In the genomic region with DNA sequence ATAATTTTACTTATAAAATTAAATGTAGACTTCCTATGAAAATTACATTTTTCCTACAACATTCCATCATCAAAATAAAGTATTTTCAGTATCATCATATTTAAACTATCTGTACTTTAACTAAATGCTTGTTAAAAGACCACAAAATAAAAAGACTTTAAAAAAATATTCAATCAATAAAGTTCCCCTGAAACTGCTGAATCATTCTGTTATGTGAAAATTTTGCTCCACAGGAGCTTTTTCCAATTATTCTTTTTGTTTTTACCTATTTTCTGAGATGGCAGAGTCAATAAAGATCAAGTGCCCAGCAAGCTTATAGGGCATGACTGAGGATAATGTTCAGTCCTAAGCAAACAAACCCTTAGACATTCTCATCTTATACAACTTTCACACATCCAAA, we compare ENCODE assay signal across 23 cellular contexts. TPM values are rescaled to one million over a fixed set of nuclear protein-coding genes. Genes with fewer than 3 reads are reported as not detected.
A peak's percentile ranks its signal among the peaks of the same experiment; 100 is the strongest.
DNase-seq lines count a peak whose midpoint lies in the region; ATAC-seq, FAIRE-seq and TF ChIP-seq lines count a peak whose summit lies in the region.
"Had no signal": no experiment of that assay in that cellular context is flagged by ENCODE, and none has a peak within 500 bp of the region (broad histone marks: within the 10 kb centered on the region; RNA-seq: fewer than 3 reads in every experiment).

No MANE protein-coding gene starts in this region.

- FAIRE-seq in HepG2 (lab: Jason Lieb, UNC) = no peak
- FAIRE-seq in islet of Langerhans (lab: Jason Lieb, UNC) = peak; percentile 76
- FAIRE-seq: GM18507 had no signal

- TF ChIP-seq RAD21 in HepG2 (CRISPR knock-in tag; IDR thresholded peaks at IDR 0.05) = no peak

- no peak overlapping the region for H3K9ac ChIP-seq in HepG2 (ENCODE audit: insufficient read depth, low read depth, low read length)

- H3K79me2 ChIP-seq in HepG2 (ENCODE audit: insufficient read depth, low read length) = no peaks in the 10 kb centered on the region
- no peaks in the 10 kb centered on the region for H3K79me2 ChIP-seq in PC-9 (ENCODE audit: low read depth)

- ATAC-seq in HepG2 (no peak), right lobe of liver (no peak), GM18867 (IDR thresholded peaks at IDR 0.05; ENCODE audit: unreplicated experiment) (no peak)

- no peaks in the 10 kb centered on the region for H3F3A ChIP-seq in PC-9 (ENCODE audit: insufficient read depth, low read depth)

- peaks cover 7% of the 10 kb centered on the region; the same call in 1 of the 2 replicates for H3K4me1 ChIP-seq in HepG2 (ENCODE audit: insufficient read depth, low read length)
- no peaks in the 10 kb centered on the region for H3K4me1 ChIP-seq in right lobe of liver
- no peaks in the 10 kb centered on the region for H3K4me1 ChIP-seq in PC-9 (replicated peaks; ENCODE audit: insufficient read depth)
- H3K4me1 ChIP-seq: BE2C had no signal

- POLR2A ChIA-PET in HepG2 (lab: Yijun Ruan, JAX) = no interaction called here
- POLR2A ChIA-PET in PC-9 (lab: Charles Lee; ENCODE audit: unreplicated experiment) = no interaction called here

- TF ChIP-seq CTCF in HepG2 (CRISPR knock-in tag; IDR thresholded peaks at IDR 0.05) (no peak), right lobe of liver (IDR thresholded peaks at IDR 0.05) (no peak), PC-9 (conservative IDR thresholded peaks at IDR 0.05) (no peak)

- H3K4me2 ChIP-seq in HepG2 (ENCODE audit: low read depth, low read length) (no peak overlapping the region), PC-9 (no peak overlapping the region)

- no peak overlapping the region for H2AFZ ChIP-seq in HepG2 (ENCODE audit: low read length)
- no peak overlapping the region for H2AFZ ChIP-seq in PC-9

- in situ Hi-C loops in HepG2 (cut with HindIII; ENCODE audit: extremely low pct_ligation_motif_present, low pct_unique_long_range_greater_than_20kb) = no loop called here

- no peak for TF ChIP-seq EP300 in HepG2 (IDR thresholded peaks at IDR 0.05; ENCODE audit: low read depth in 2 of 2, low read length in 2 of 2)
- TF ChIP-seq EP300 in HepG2 (CRISPR knock-in tag; IDR thresholded peaks at IDR 0.05; ENCODE audit: borderline replicate concordance) = no peak

- H3K27me3 ChIP-seq in HepG2 (ENCODE audit: control insufficient read depth in 1 of 2, insufficient read depth in 2 of 2, low read length in 2 of 2) (no peaks in the 10 kb centered on the region), right lobe of liver (no peaks in the 10 kb centered on the region), PC-9 (ENCODE audit: insufficient read depth, low read depth) (no peaks in the 10 kb centered on the region)
- H3K27me3 ChIP-seq: BE2C had no signal

- H3K36me3 ChIP-seq in HepG2 (replicated peaks in 1 of 2; ENCODE audit: control insufficient read depth in 1 of 2, insufficient read depth in 2 of 2, low read length in 2 of 2) = no peaks in the 10 kb centered on the region
- H3K36me3 ChIP-seq in right lobe of liver = no peaks in the 10 kb centered on the region
- no peaks in the 10 kb centered on the region for H3K36me3 ChIP-seq in PC-9 (ENCODE audit: low read depth)

- no peak overlapping the region for H3K4me3 ChIP-seq in HepG2 (replicated peaks in 1 of 3; ENCODE audit: insufficient read depth in 1 of 3, low read depth in 2 of 3, low read length in 3 of 3)
- no peak overlapping the region for H3K4me3 ChIP-seq in right lobe of liver
- no peak overlapping the region for H3K4me3 ChIP-seq in PC-9

- BruUV-seq in HepG2 (replicated peaks; lab: Mats Ljungman, UMichigan) (no TSS peak), PC-9 (replicated peaks; lab: Mats Ljungman, UMichigan) (no TSS peak)

- no peak overlapping the region for H3K27ac ChIP-seq in HepG2 (ENCODE audit: extremely low read length, insufficient read depth, low read length)
- H3K27ac ChIP-seq in right lobe of liver = no peak overlapping the region
- 0 out of 2 replicates have a peak overlapping the region, but pooled peaks have one; percentile 7 for H3K27ac ChIP-seq in PC-9

- no peak for DNase-seq in HepG2 (ENCODE audit: low spot score)
- no peak for DNase-seq in right lobe of liver
- no peak for DNase-seq in PC-9
- DNase-seq in activated CD4-positive, CD25-positive, alpha-beta regulatory T cell (lab: John Stamatoyannopoulos, UW) = no peak
- DNase-seq in HuH-7 (ENCODE audit: low spot score) = no peak
- DNase-seq: ACHN; BE2C; C1 segment of cervical spinal cord; CD4-positive, CD25-positive, alpha-beta regulatory T cell; DMS153; DND-41; EL; GDM1; GOT3; H9; Kasumi-1; KG1 had no signal

- no peaks in the 10 kb centered on the region for H4K20me1 ChIP-seq in HepG2 (ENCODE audit: insufficient read depth, low read length)
- H4K20me1 ChIP-seq in PC-9 (ENCODE audit: insufficient read depth) = no peaks in the 10 kb centered on the region

- H3K9me3 ChIP-seq in HepG2 (ENCODE audit: low read length) = no peaks in the 10 kb centered on the region
- no peaks in the 10 kb centered on the region for H3K9me3 ChIP-seq in right lobe of liver
- H3K9me3 ChIP-seq in PC-9 (ENCODE audit: insufficient read depth, low read depth) = no peaks in the 10 kb centered on the region
- H3K9me3 ChIP-seq: BE2C had no signal

- intact Hi-C loops in HepG2 (cut with micrococcal nuclease; ENCODE audit: unreplicated experiment) (no loop called here), right lobe of liver (cut with DNase I) (no loop called here), PC-9 (cut with micrococcal nuclease; ENCODE audit: unreplicated experiment) (no loop called here)

- H3K9me2 ChIP-seq in PC-9 (ENCODE audit: insufficient read depth) = no peaks in the 10 kb centered on the region

- TF ChIP-seq POLR2A in HepG2 (IDR thresholded peaks at IDR 0.05; ENCODE audit: insufficient read depth in 1 of 2, low read depth in 2 of 2, low read length in 2 of 2) = no peak
- TF ChIP-seq POLR2A in right lobe of liver (IDR thresholded peaks at IDR 0.05) = no peak

- CTCF ChIA-PET in HepG2 (lab: Yijun Ruan, JAX; ENCODE audit: low intra/inter-chr PET ratio, low total read pairs) = no interaction called here
- CTCF ChIA-PET in PC-9 (lab: Charles Lee) = no interaction called here

TF ChIP-seq in HepG2, 621 proteins besides CTCF, POLR2A, EP300 and RAD21 (continues in another document):
- TF ChIP-seq FOXA3 (CRISPR knock-in tag; IDR thresholded peaks at IDR 0.05) (no peak), NFE2L2 (IDR thresholded peaks at IDR 0.05; ENCODE audit: low read length) (peak; percentile 55), ZNF547 (CRISPR knock-in tag; IDR thresholded peaks at IDR 0.05) (no peak), RFX3 (CRISPR knock-in tag; IDR thresholded peaks at IDR 0.05) (no peak), MED13 (CRISPR knock-in tag; IDR thresholded peaks at IDR 0.05) (no peak)

RNA-seq across cellular contexts. Expression of gene ALKBH8, which starts 27.3 kb away (rescaled TPM):
- 9.1 and 15.3 TPM in 2 replicates for total RNA-seq in HepG2 (2016; rRNA removed; fragmentation: Illumina TruSeq; extraction: Trizol)
- total RNA-seq in HepG2 (2016; cell fraction: cytosol; rRNA removed; fragmentation: Illumina TruSeq; extraction: Trizol; ENCODE audit: low read depth) = 0.81 and 0.88 TPM in 2 replicates
- total RNA-seq in HepG2 (2016; cell fraction: insoluble cytoplasmic fraction; rRNA removed; fragmentation: Illumina TruSeq; extraction: Trizol) = 9.3 and 13.9 TPM in 2 replicates
- 3.3 and 3.7 TPM in 2 replicates for total RNA-seq in HepG2 (2016; cell fraction: membrane; rRNA removed; fragmentation: Illumina TruSeq; extraction: Trizol)
- 10.3 and 11.6 TPM in 2 replicates for total RNA-seq in HepG2 (2016; cell fraction: nucleus; rRNA removed; fragmentation: Illumina TruSeq; extraction: Trizol)
- 1.9 and 2.4 TPM in 2 replicates for polyA plus RNA-seq in HepG2 (2011; rRNA removed)
- polyA plus RNA-seq in HepG2 (2011; cell fraction: cytosol; rRNA removed) = 0.97 and 1.9 TPM in 2 replicates
- polyA plus RNA-seq in HepG2 (2011; cell fraction: nucleus; rRNA removed) = 1.4 and 1.7 TPM in 2 replicates
- polyA plus RNA-seq in HepG2 (2012) = 3.4 and 4.2 TPM in 2 replicates
- 0.20 and 0.32 TPM in 2 replicates for polyA plus RNA-seq in HepG2 (2016; cell fraction: cytosol; fragmentation: Illumina TruSeq; extraction: Trizol; ENCODE audit: low read depth)
- 9.2 and 10.7 TPM in 2 replicates for polyA plus RNA-seq in HepG2 (2016; cell fraction: insoluble cytoplasmic fraction; fragmentation: Illumina TruSeq; extraction: Trizol; ENCODE audit: low read depth)
- polyA plus RNA-seq in HepG2 (2016; cell fraction: membrane; fragmentation: Illumina TruSeq; extraction: Trizol; ENCODE audit: low read depth) = 1.5 TPM in 2 replicates
- polyA plus RNA-seq in HepG2 (2016; cell fraction: nucleus; fragmentation: Illumina TruSeq; extraction: Trizol; ENCODE audit: insufficient read depth, low read depth) = 6.6 and 9.3 TPM in 2 replicates
- 1.7 and 3.2 TPM in 2 replicates for polyA minus RNA-seq in HepG2 (2011; rRNA and poly(A)+ RNA removed; ENCODE audit: low replicate concordance)
- polyA minus RNA-seq in HepG2 (2011; cell fraction: cytosol; rRNA and poly(A)+ RNA removed) = 2.7 and 4.3 TPM in 2 replicates
- 12.0 and 17.3 TPM in 2 replicates for polyA minus RNA-seq in HepG2 (2011; cell fraction: nucleus; rRNA and poly(A)+ RNA removed)
- 1 to 10 TPM; 2.5 to 4.3 (median 3.1) TPM for total RNA-seq in right lobe of liver
- 4.2 and 4.4 TPM in 2 replicates for total RNA-seq in PC-9 (2021)

RNA-seq across cellular contexts. Expression of gene ELMOD1, which starts 52.7 kb away (rescaled TPM):
- total RNA-seq in HepG2 (2016; rRNA removed; fragmentation: Illumina TruSeq; extraction: Trizol) (not detected in 2 replicates), right lobe of liver (1 to 10 TPM in 1 of 6 experiments, under 1 TPM in 4, not detected in 1; 0.25 to 1.7 (median 0.42) TPM), PC-9 (2021) (not detected in 2 replicates)
- not detected in 2 replicates for total RNA-seq in HepG2 (2016; cell fraction: cytosol; rRNA removed; fragmentation: Illumina TruSeq; extraction: Trizol; ENCODE audit: low read depth)
- total RNA-seq in HepG2 (2016; cell fraction: insoluble cytoplasmic fraction; rRNA removed; fragmentation: Illumina TruSeq; extraction: Trizol) = not detected in 2 replicates
- 0.06 TPM in 1 of 2 replicates, not detected in the other for total RNA-seq in HepG2 (2016; cell fraction: membrane; rRNA removed; fragmentation: Illumina TruSeq; extraction: Trizol)
- not detected in 2 replicates for total RNA-seq in HepG2 (2016; cell fraction: nucleus; rRNA removed; fragmentation: Illumina TruSeq; extraction: Trizol)
- polyA plus RNA-seq in HepG2 (2011; rRNA removed) = 0.05 TPM in 1 of 2 replicates, not detected in the other
- 0.03 and 0.04 TPM in 2 replicates for polyA plus RNA-seq in HepG2 (2011; cell fraction: cytosol; rRNA removed)
- polyA plus RNA-seq in HepG2 (2011; cell fraction: nucleus; rRNA removed) = not detected in 2 replicates
- not detected in 2 replicates for polyA plus RNA-seq in HepG2 (2012)
- 0.05 TPM in 1 of 2 replicates, not detected in the other for polyA plus RNA-seq in HepG2 (2016; cell fraction: cytosol; fragmentation: Illumina TruSeq; extraction: Trizol; ENCODE audit: low read depth)
- not detected in 2 replicates for polyA plus RNA-seq in HepG2 (2016; cell fraction: insoluble cytoplasmic fraction; fragmentation: Illumina TruSeq; extraction: Trizol; ENCODE audit: low read depth)
- 0.08 TPM in 1 of 2 replicates, not detected in the other for polyA plus RNA-seq in HepG2 (2016; cell fraction: membrane; fragmentation: Illumina TruSeq; extraction: Trizol; ENCODE audit: low read depth)
- not detected in 2 replicates for polyA plus RNA-seq in HepG2 (2016; cell fraction: nucleus; fragmentation: Illumina TruSeq; extraction: Trizol; ENCODE audit: insufficient read depth, low read depth)
- not detected in 2 replicates for polyA minus RNA-seq in HepG2 (2011; rRNA and poly(A)+ RNA removed; ENCODE audit: low replicate concordance)
- polyA minus RNA-seq in HepG2 (2011; cell fraction: cytosol; rRNA and poly(A)+ RNA removed) = not detected in 2 replicates
- polyA minus RNA-seq in HepG2 (2011; cell fraction: nucleus; rRNA and poly(A)+ RNA removed) = not detected in 2 replicates
- total RNA-seq: A172; CD4-positive, CD25-positive, alpha-beta regulatory T cell; HT-29 had no signal
- polyA plus RNA-seq: CD4-positive, CD25-positive, alpha-beta regulatory T cell; IgD-negative memory B cell had no signal
